In genomic region chr20:23139984-23140383, GRCh38 we compare ENCODE assay signal across 1 cellular context.
A peak's percentile ranks its signal among the peaks of the same experiment; 100 is the strongest.
TF ChIP-seq lines count a peak whose summit lies in the region.

No MANE protein-coding gene starts in this region.

TF ChIP-seq in HEK293, 187 proteins besides CTCF, POLR2A, EP300 and RAD21 (continued from another document):
- TF ChIP-seq REST (tag by site-specific recombination; IDR thresholded peaks at IDR 0.05) (0 out of 2 replicates have a peak, but pooled peaks have one; percentile 29), ZNF623 (tag by site-specific recombination; IDR thresholded peaks at IDR 0.05) (peak; percentile 56), ZXDB (tag by site-specific recombination; IDR thresholded peaks at IDR 0.05) (0 out of 2 replicates have a peak, but pooled peaks have one; percentile 35), ZNF654 (tag by site-specific recombination; IDR thresholded peaks at IDR 0.05; ENCODE audit: low read depth) (peak; percentile 22; the same call in 1 of the 2 replicates), ZNF341 (tag by site-specific recombination; IDR thresholded peaks at IDR 0.05; ENCODE audit: low read depth) (0 out of 2 replicates have a peak, but pooled peaks have one; percentile 20), ZNF433 (tag by site-specific recombination; IDR thresholded peaks at IDR 0.05; ENCODE audit: low read depth) (0 out of 2 replicates have a peak, but pooled peaks have one; percentile 39), ZNF555 (tag by site-specific recombination; conservative IDR thresholded peaks at IDR 0.05) (peak; percentile 85), ZNF629 (tag by site-specific recombination; IDR thresholded peaks at IDR 0.05) (peak; percentile 27; the same call in 1 of the 2 replicates), ZBTB8A (tag by site-specific recombination; IDR thresholded peaks at IDR 0.05) (peak; percentile 67), ZNF560 (tag by site-specific recombination; IDR thresholded peaks at IDR 0.05; ENCODE audit: borderline replicate concordance) (peak; percentile 55; the same call in 1 of the 2 replicates), ZNF426 (tag by site-specific recombination; IDR thresholded peaks at IDR 0.05) (peak; percentile 72), ZNF518A (tag by site-specific recombination; conservative IDR thresholded peaks at IDR 0.05; ENCODE audit: low read depth) (peak; percentile 83), ZNF140 (tag by site-specific recombination; IDR thresholded peaks at IDR 0.05) (peak; percentile 57; the same call in 1 of the 2 replicates), ZNF394 (tag by site-specific recombination; IDR thresholded peaks at IDR 0.05; ENCODE audit: borderline replicate concordance) (peak; percentile 92)
TF ChIP-seq in HEK293: peak in this region for 15; not testable (repeated sequence) for 172.
